In genomic region chr1:205266584-205267305, GRCh38 we compare ENCODE assay signal across 1 cellular context.
TF ChIP-seq lines count a peak whose summit lies in the region.

No MANE protein-coding gene starts in this region.

TF ChIP-seq in K562, 482 proteins besides CTCF, POLR2A, EP300 and RAD21 (continued from another document):
- TF ChIP-seq FUS (optimal IDR thresholded peaks at IDR 0.05; ENCODE audit: low read depth, low read length) = no peak
- TF ChIP-seq MYNN (IDR thresholded peaks at IDR 0.05) = no peak
- no peak for TF ChIP-seq MYNN (CRISPR knock-in tag; IDR thresholded peaks at IDR 0.05)
- no peak for TF ChIP-seq RBM25 (IDR thresholded peaks at IDR 0.05; ENCODE audit: low read depth, low read length, severe bottlenecking)
- no peak for TF ChIP-seq RBM15 (IDR thresholded peaks at IDR 0.05; ENCODE audit: insufficient read depth, low read length)
- TF ChIP-seq MXD1 (CRISPR knock-in tag; IDR thresholded peaks at IDR 0.05; ENCODE audit: borderline replicate concordance, poor library complexity, severe bottlenecking) = no peak
- TF ChIP-seq MYC (IDR thresholded peaks at IDR 0.05; ENCODE audit: low read depth, low read length) = no peak
- 0 out of 2 replicates have a peak, but pooled peaks have one; percentile 67 for TF ChIP-seq MYC (CRISPR knock-in tag; IDR thresholded peaks at IDR 0.05; ENCODE audit: borderline replicate concordance, low read depth)
- TF ChIP-seq ZKSCAN8 (CRISPR knock-in tag; IDR thresholded peaks at IDR 0.05) = peak; percentile 82; the same call in 1 of the 2 replicates
- TF ChIP-seq ZBTB8A (IDR thresholded peaks at IDR 0.05; ENCODE audit: partially characterized antibody) = no peak
- no peak for TF ChIP-seq KDM1A (IDR thresholded peaks at IDR 0.05)
- TF ChIP-seq XRCC4 (IDR thresholded peaks at IDR 0.05; ENCODE audit: extremely low read depth, insufficient read depth, insufficient read length) = no peak
- TF ChIP-seq TAF15 (IDR thresholded peaks at IDR 0.05; ENCODE audit: low read depth, low read length) = no peak
- TF ChIP-seq ZNF12 (CRISPR knock-in tag; IDR thresholded peaks at IDR 0.05) = 0 out of 2 replicates have a peak, but pooled peaks have one; percentile 41
- no peak for TF ChIP-seq JUNB (CRISPR knock-in tag; conservative IDR thresholded peaks at IDR 0.05)
- TF ChIP-seq ZHX1 (conservative IDR thresholded peaks at IDR 0.05; ENCODE audit: low read length) = no peak
- TF ChIP-seq RHOXF2B (CRISPR knock-in tag; conservative IDR thresholded peaks at IDR 0.05) = no peak
- no peak for TF ChIP-seq ERF (CRISPR knock-in tag; IDR thresholded peaks at IDR 0.05)
- TF ChIP-seq MNT (conservative IDR thresholded peaks at IDR 0.05) = no peak
- peak; percentile 48; the same call in 1 of the 2 replicates for TF ChIP-seq ZNF395 (CRISPR knock-in tag; IDR thresholded peaks at IDR 0.05)
- TF ChIP-seq DEAF1 (CRISPR knock-in tag; IDR thresholded peaks at IDR 0.05) = no peak
- peak; percentile 23; the same call in 1 of the 2 replicates for TF ChIP-seq ARID3B (CRISPR knock-in tag; IDR thresholded peaks at IDR 0.05; ENCODE audit: borderline replicate concordance)
